11 cellular contexts compared by ENCODE assay signal in genomic region chr6:38259736-38260135, GRCh38.
A peak's percentile ranks its signal among the peaks of the same experiment; 100 is the strongest.
DNase-seq lines count a peak whose midpoint lies in the region; ATAC-seq and TF ChIP-seq lines count a peak whose summit lies in the region.
"Had no signal": no experiment of that assay in that cellular context is flagged by ENCODE, and none has a peak within 500 bp of the region (broad histone marks: within the 10 kb centered on the region; RNA-seq: fewer than 3 reads in every experiment).

No MANE protein-coding gene starts in this region.

- H3K27me3 ChIP-seq in brain microvascular endothelial cell (replicated peaks), result no peaks in the 10 kb centered on the region
- H3K27me3 ChIP-seq: testis had no signal

- H3K4me3 Mint-ChIP-seq in mesothelial cell of epicardium, result no peak overlapping the region
- H3K4me3 Mint-ChIP-seq: natural killer cell treated with Interleukin-12 subunit alpha and Interleukin-12 subunit beta and Interleukin-15 and Interleukin-18, amount 100 ng/mL, for 72 hours had no signal

- peaks cover 5% of the 10 kb centered on the region for H3K9me3 Mint-ChIP-seq in mesothelial cell of epicardium
- H3K9me3 Mint-ChIP-seq: activated T-helper 2 cell treated with anti-CD3 and anti-CD28 coated beads, Interferon-gamma antibody, Interleukin-2, Interleukin-4, amounts not matched to agents 10 μg/mL and 5 μg/mL and 100 μg/mL, durations not matched to agents 14 hours and 24 hours and 36 hours; natural killer cell treated with Interleukin-12 subunit alpha and Interleukin-12 subunit beta and Interleukin-15 and Interleukin-18, amount 100 ng/mL, for 72 hours had no signal

- peak overlapping the region; percentile 54 for H3K27ac ChIP-seq in brain microvascular endothelial cell
- H3K27ac ChIP-seq: testis had no signal

- DNase-seq in EH (ENCODE audit: low read depth) (peak; percentile 83), M059J (ENCODE audit: low read depth) (peak; percentile 91), brain microvascular endothelial cell (no peak), non-pigmented ciliary epithelial cell (ENCODE audit: low read depth) (peak; percentile 55), mesothelial cell of epicardium (ENCODE audit: low spot score in 2 of 2, unreplicated experiment in 2 of 2) (no peak), DMS 273 treated with DMSO at 0.1 percent for 48 hours (lab: John Stamatoyannopoulos, UW) (no peak)
- DNase-seq: SHP77, testis had no signal

- no peak overlapping the region for H3K27ac Mint-ChIP-seq in mesothelial cell of epicardium
- H3K27ac Mint-ChIP-seq: activated T-helper 2 cell treated with anti-CD3 and anti-CD28 coated beads, Interferon-gamma antibody, Interleukin-2, Interleukin-4, amounts not matched to agents 10 μg/mL and 5 μg/mL and 100 μg/mL, durations not matched to agents 14 hours and 24 hours and 36 hours; natural killer cell treated with Interleukin-12 subunit alpha and Interleukin-12 subunit beta and Interleukin-15 and Interleukin-18, amount 100 ng/mL, for 72 hours had no signal

- H3K36me3 Mint-ChIP-seq in mesothelial cell of epicardium, result peaks cover 10% of the 10 kb centered on the region

- H3K4me3 ChIP-seq in brain microvascular endothelial cell (ENCODE audit: low read depth, low read length), result no peak overlapping the region
- H3K4me3 ChIP-seq: testis had no signal

- H3K36me3 ChIP-seq in brain microvascular endothelial cell (replicated peaks), result no peaks in the 10 kb centered on the region

- no peak for TF ChIP-seq CTCF in brain microvascular endothelial cell (IDR thresholded peaks at IDR 0.05; ENCODE audit: low read depth, low read length, missing control alignments)
- TF ChIP-seq CTCF in mesothelial cell of epicardium (IDR thresholded peaks at IDR 0.05; ENCODE audit: unreplicated experiment), result no peak

- ATAC-seq in HG03432 (IDR thresholded peaks at IDR 0.05; ENCODE audit: unreplicated experiment), result no peak
- ATAC-seq: natural killer cell treated with Interleukin-12 subunit alpha and Interleukin-12 subunit beta and Interleukin-15 and Interleukin-18, amount 100 ng/mL, for 72 hours had no signal

- H3K27me3 Mint-ChIP-seq in mesothelial cell of epicardium (ENCODE audit: low read depth), result no peaks in the 10 kb centered on the region
- H3K27me3 Mint-ChIP-seq: natural killer cell treated with Interleukin-12 subunit alpha and Interleukin-12 subunit beta and Interleukin-15 and Interleukin-18, amount 100 ng/mL, for 72 hours had no signal

- in situ Hi-C loops in brain microvascular endothelial cell (cut with HindIII; ENCODE audit: low pct_ligation_motif_present, low sequenced_read_pairs), result no loop called here

- H3K4me1 Mint-ChIP-seq in mesothelial cell of epicardium, result peaks cover 31% of the 10 kb centered on the region

Comparison
In these comparisons a context has a peak if more than half of its experiments do, and no peak if none do; other contexts are left out.
1. DNase-seq: peak in EH (single experiment), M059J (single experiment) and non-pigmented ciliary epithelial cell (single experiment); none in brain microvascular endothelial cell (single experiment), mesothelial cell of epicardium (0 of 2) and DMS 273 treated with DMSO at 0.1 percent for 48 hours (single experiment).